Comparison of ENCODE assay signal across 13 cellular contexts in genomic region chr6:113629940-113630339, GRCh38.
DNase-seq lines count a peak whose midpoint lies in the region; ATAC-seq and TF ChIP-seq lines count a peak whose summit lies in the region.
"Had no signal": no experiment of that assay in that cellular context is flagged by ENCODE, and none has a peak within 500 bp of the region (broad histone marks: within the 10 kb centered on the region; RNA-seq: fewer than 3 reads in every experiment).

No MANE protein-coding gene starts in this region.

- H3K9me3 ChIP-seq in T-helper 17 cell (ENCODE audit: control insufficient read depth, low read length, poor library complexity, severe bottlenecking) (no peaks in the 10 kb centered on the region), neuronal stem cell (replicated peaks in 1 of 2; ENCODE audit: control insufficient read depth in 2 of 2, insufficient read depth in 1 of 2, low read depth in 1 of 2, low read length in 2 of 2) (no peaks in the 10 kb centered on the region)
- H3K9me3 ChIP-seq: ascending aorta, heart left ventricle, tibial artery had no signal

- WGBS in neuronal stem cell (ENCODE audit: extremely low coverage in 2 of 2, insufficient read length in 2 of 2, insufficient replicate concordance in 1 of 2), 2 donors, result no CpG with 5 or more reads among the region's 1 CpG

- no peak for DNase-seq in stimulated activated naive CD8-positive, alpha-beta T cell treated with anti-CD3 and anti-CD28 coated beads, Interleukin-15, Interleukin-2, amounts not matched to agents 100 U/mL and 50 U/mL, for 24 hours
- DNase-seq in T-helper 17 cell (no peak), neuronal stem cell (ENCODE audit: low spot score) (no peak), OCI-M1 (lab: John Stamatoyannopoulos, UW) (no peak), NCI-H2107 treated with DMSO at 0.1 percent for 48 hours (lab: John Stamatoyannopoulos, UW; ENCODE audit: unreplicated experiment) (no peak)
- DNase-seq in activated naive CD4-positive, alpha-beta T cell treated with anti-CD3 and anti-CD28 coated beads, Interleukin-2, amount 50 U/mL, for 72 hours (ENCODE audit: low spot score in 2 of 2), result no peak
- DNase-seq: activated CD4-positive, alpha-beta memory T cell treated with anti-CD3 and anti-CD28 coated beads, Interleukin-2, amount 10 ng/mL, durations not matched to agents 7 days and 5 days; tibial artery had no signal

- H4K8ac ChIP-seq in neuronal stem cell (ENCODE audit: low read depth, low read length), result no peak overlapping the region

- no peaks in the 10 kb centered on the region for H3K36me3 Mint-ChIP-seq in stimulated activated naive CD8-positive, alpha-beta T cell treated with anti-CD3 and anti-CD28 coated beads, Interleukin-15, Interleukin-2, amounts not matched to agents 100 ng/mL and 50 ng/mL, for 24 hours (ENCODE audit: low read depth)
- H3K36me3 Mint-ChIP-seq in T-helper 17 cell (ENCODE audit: low read depth) (no peaks in the 10 kb centered on the region), nephron (ENCODE audit: low read depth) (no peaks in the 10 kb centered on the region)
- no peaks in the 10 kb centered on the region for H3K36me3 Mint-ChIP-seq in activated naive CD4-positive, alpha-beta T cell treated with anti-CD3 and anti-CD28 coated beads, Interleukin-2, amount 50 U/mL, for 72 hours

- no peak overlapping the region for H2BK120ac ChIP-seq in neuronal stem cell (ENCODE audit: low read depth, low read length)

- no peak overlapping the region for H2AK5ac ChIP-seq in neuronal stem cell (ENCODE audit: low read depth, low read length)

- peaks cover 12% of the 10 kb centered on the region for H3K27me3 Mint-ChIP-seq in stimulated activated naive CD8-positive, alpha-beta T cell treated with anti-CD3 and anti-CD28 coated beads, Interleukin-15, Interleukin-2, amounts not matched to agents 100 ng/mL and 50 ng/mL, for 24 hours
- H3K27me3 Mint-ChIP-seq in T-helper 17 cell (no peaks in the 10 kb centered on the region), nephron (ENCODE audit: low read depth) (no peaks in the 10 kb centered on the region)
- H3K27me3 Mint-ChIP-seq: activated CD4-positive, alpha-beta memory T cell treated with anti-CD3 and anti-CD28 coated beads, Interleukin-2, amount 10 ng/mL, durations not matched to agents 7 days and 5 days had no signal

- no peak overlapping the region for H3K9ac ChIP-seq in neuronal stem cell (ENCODE audit: low read depth, low read length, poor library complexity)

- H3K9me3 Mint-ChIP-seq in stimulated activated naive CD8-positive, alpha-beta T cell treated with anti-CD3 and anti-CD28 coated beads, Interleukin-15, Interleukin-2, amounts not matched to agents 100 ng/mL and 50 ng/mL, for 24 hours, result no peaks in the 10 kb centered on the region
- no peaks in the 10 kb centered on the region for H3K9me3 Mint-ChIP-seq in nephron
- H3K9me3 Mint-ChIP-seq in activated naive CD4-positive, alpha-beta T cell treated with anti-CD3 and anti-CD28 coated beads, Interleukin-2, amount 50 U/mL, for 72 hours, result no peaks in the 10 kb centered on the region
- H3K9me3 Mint-ChIP-seq: activated CD4-positive, alpha-beta memory T cell treated with anti-CD3 and anti-CD28 coated beads, Interleukin-2, amount 10 ng/mL, durations not matched to agents 7 days and 5 days had no signal

- no peak overlapping the region for H4K91ac ChIP-seq in neuronal stem cell (ENCODE audit: low read depth, low read length, poor library complexity)

- no peak for TF ChIP-seq CTCF in nephron (IDR thresholded peaks at IDR 0.05; ENCODE audit: unreplicated experiment in 3 of 3)

- H2BK5ac ChIP-seq in neuronal stem cell (ENCODE audit: low read length), result no peak overlapping the region

- peaks cover 8 to 18% of the 10 kb centered on the region in 2 donors for H3K4me1 ChIP-seq in neuronal stem cell (ENCODE audit: control insufficient read depth in 2 of 2, insufficient read depth in 1 of 2, low read depth in 1 of 2, low read length in 2 of 2)

- H3K79me1 ChIP-seq in neuronal stem cell (ENCODE audit: low read depth, low read length), result no peaks in the 10 kb centered on the region

- peak overlapping the region; percentile 1 for H3K4me3 Mint-ChIP-seq in stimulated activated naive CD8-positive, alpha-beta T cell treated with anti-CD3 and anti-CD28 coated beads, Interleukin-15, Interleukin-2, amounts not matched to agents 100 ng/mL and 50 ng/mL, for 24 hours
- H3K4me3 Mint-ChIP-seq in T-helper 17 cell (no peak overlapping the region), nephron (no peak overlapping the region)
- H3K4me3 Mint-ChIP-seq: activated CD4-positive, alpha-beta memory T cell treated with anti-CD3 and anti-CD28 coated beads, Interleukin-2, amount 10 ng/mL, durations not matched to agents 7 days and 5 days had no signal

- no peak overlapping the region for H3K14ac ChIP-seq in neuronal stem cell (ENCODE audit: low read length)

- no peak overlapping the region for H2AFZ ChIP-seq in neuronal stem cell (ENCODE audit: low read length)

- no peaks in the 10 kb centered on the region for H3K36me3 ChIP-seq in neuronal stem cell (replicated peaks in 1 of 2; ENCODE audit: control insufficient read depth in 2 of 2, insufficient read depth in 2 of 2, low read length in 2 of 2)
- H3K36me3 ChIP-seq: ascending aorta, heart left ventricle, tibial artery had no signal

- no peak overlapping the region for H2BK12ac ChIP-seq in neuronal stem cell (ENCODE audit: low read length)

- H3K27ac Mint-ChIP-seq in stimulated activated naive CD8-positive, alpha-beta T cell treated with anti-CD3 and anti-CD28 coated beads, Interleukin-15, Interleukin-2, amounts not matched to agents 100 ng/mL and 50 ng/mL, for 24 hours, result peak overlapping the region; percentile 80
- H3K27ac Mint-ChIP-seq in T-helper 17 cell (peak overlapping the region; percentile 96), nephron (peak overlapping the region in 2 of 3 experiments; percentile 17 to 34)
- no peak overlapping the region for H3K27ac Mint-ChIP-seq in activated naive CD4-positive, alpha-beta T cell treated with anti-CD3 and anti-CD28 coated beads, Interleukin-2, amount 50 U/mL, for 72 hours
- H3K27ac Mint-ChIP-seq: activated CD4-positive, alpha-beta memory T cell treated with anti-CD3 and anti-CD28 coated beads, Interleukin-2, amount 10 ng/mL, durations not matched to agents 7 days and 5 days had no signal

- no peak overlapping the region for H3K4me3 ChIP-seq in neuronal stem cell (ENCODE audit: low read length in 2 of 2)
- H3K4me3 ChIP-seq: ascending aorta, heart left ventricle, SK-N-MC, tibial artery had no signal

- no peak for ATAC-seq in stimulated activated naive CD8-positive, alpha-beta T cell treated with anti-CD3 and anti-CD28 coated beads, Interleukin-15, Interleukin-2, amounts not matched to agents 100 U/mL and 50 U/mL, for 24 hours
- ATAC-seq in T-helper 17 cell, result no peak
- ATAC-seq in activated naive CD4-positive, alpha-beta T cell treated with anti-CD3 and anti-CD28 coated beads, Interleukin-2, amount 50 U/mL, for 72 hours, result no peak
- ATAC-seq: heart left ventricle had no signal

- peaks cover 72% of the 10 kb centered on the region for H3K4me1 Mint-ChIP-seq in stimulated activated naive CD8-positive, alpha-beta T cell treated with anti-CD3 and anti-CD28 coated beads, Interleukin-15, Interleukin-2, amounts not matched to agents 100 ng/mL and 50 ng/mL, for 24 hours (ENCODE audit: low read depth)
- H3K4me1 Mint-ChIP-seq in T-helper 17 cell (peaks cover 37% of the 10 kb centered on the region), nephron (peaks cover 39% of the 10 kb centered on the region)

- no peak overlapping the region for H3K4me2 ChIP-seq in neuronal stem cell (ENCODE audit: insufficient read depth, low read length, poor library complexity, severe bottlenecking)

- no peaks in the 10 kb centered on the region for H3K27me3 ChIP-seq in neuronal stem cell (ENCODE audit: control insufficient read depth in 3 of 3, insufficient read depth in 3 of 3, low read depth in 1 of 3, low read length in 3 of 3)
- H3K27me3 ChIP-seq: ascending aorta, heart left ventricle, tibial artery had no signal

- H3K4ac ChIP-seq in neuronal stem cell (ENCODE audit: low read length), result no peak overlapping the region

- no peak overlapping the region for H3K27ac ChIP-seq in neuronal stem cell (replicated peaks; ENCODE audit: low read length)
- H3K27ac ChIP-seq: SK-N-MC, tibial artery had no signal

- no peak overlapping the region for H3K23ac ChIP-seq in neuronal stem cell (ENCODE audit: low read depth, low read length, poor library complexity)

- H2BK15ac ChIP-seq in neuronal stem cell (ENCODE audit: low read length), result no peak overlapping the region

- H3K18ac ChIP-seq in neuronal stem cell (ENCODE audit: low read length), result no peak overlapping the region

Comparison
In these comparisons a context has a peak if more than half of its experiments do, and no peak if none do; other contexts are left out.
1. H3K27ac Mint-ChIP-seq: peak in stimulated activated naive CD8-positive, alpha-beta T cell treated with anti-CD3 and anti-CD28 coated beads, Interleukin-15, Interleukin-2, amounts not matched to agents 100 ng/mL and 50 ng/mL, for 24 hours (single experiment), T-helper 17 cell (single experiment) and nephron (2 of 3); none in activated naive CD4-positive, alpha-beta T cell treated with anti-CD3 and anti-CD28 coated beads, Interleukin-2, amount 50 U/mL, for 72 hours (0 of 2).